In genomic region chr7:106598663-106599342, GRCh38 we compare ENCODE assay signal across 1 cellular context.
TF ChIP-seq lines count a peak whose summit lies in the region.

No MANE protein-coding gene starts in this region.

TF ChIP-seq in Ishikawa, 13 proteins besides CTCF, POLR2A, EP300 and RAD21 (continued from another document):
- no peak for TF ChIP-seq MAX (IDR thresholded peaks at IDR 0.05)
